ENCODE assay signal across 8 cellular contexts in the genomic region with DNA sequence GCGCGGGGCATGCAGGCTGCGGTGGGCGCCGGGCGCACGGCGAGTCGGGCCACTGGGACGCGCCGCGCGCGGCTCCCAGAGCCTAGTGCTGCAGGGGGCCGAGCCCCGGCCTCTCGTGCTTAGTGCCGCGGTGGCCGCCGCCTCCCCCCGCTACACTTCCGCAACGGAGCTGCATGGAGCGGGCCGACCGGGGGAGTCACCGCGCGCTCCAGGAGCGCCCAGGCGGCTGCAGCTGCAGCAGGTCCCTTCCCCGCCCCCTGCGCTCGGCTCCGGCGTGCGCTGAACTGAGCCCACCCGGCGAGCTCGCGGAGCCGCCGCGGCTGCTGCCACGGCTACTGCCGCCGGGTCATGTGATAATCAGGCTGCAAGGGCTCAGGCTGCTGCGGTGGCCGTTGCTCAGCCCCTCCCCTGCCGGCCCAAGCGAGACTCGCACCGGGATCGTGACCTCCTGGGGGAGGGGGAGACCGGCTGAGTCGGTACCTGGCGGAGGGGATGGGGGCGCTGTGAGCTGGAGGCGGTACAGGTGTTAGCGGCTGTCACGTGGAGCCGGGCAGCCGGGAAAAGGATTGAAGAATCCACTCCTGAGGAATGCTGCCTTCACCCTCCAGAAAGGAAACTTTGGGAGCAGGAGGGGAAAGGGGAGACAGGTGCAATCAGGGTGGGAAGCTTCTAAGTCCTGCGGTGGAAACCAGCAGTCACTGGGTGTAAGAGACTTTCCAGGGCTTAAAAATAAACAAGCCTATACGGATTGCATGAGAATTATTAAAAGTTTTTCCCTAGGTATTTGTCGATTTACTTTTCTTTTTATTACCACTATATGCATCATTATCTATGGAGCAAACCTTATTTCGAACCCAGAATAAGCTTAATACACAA. TPM values are rescaled to one million over a fixed set of nuclear protein-coding genes. Genes with fewer than 3 reads are reported as not detected.
DNase-seq lines count a peak whose midpoint lies in the region; ATAC-seq, FAIRE-seq and TF ChIP-seq lines count a peak whose summit lies in the region.

Gene PPM1H (minus strand): TSS at position 352 of the 876 bp plus-strand sequence. CDS start 414 bp downstream, outside the sequence.

- peak within 1 kb of the TSS; percentile 98 for H3K4me2 ChIP-seq in A549

- peak within 1 kb of the TSS; percentile 70 for H3K4me3 ChIP-seq in A549

- H3K4me1 ChIP-seq in A549, result peaks cover 24% of the 10 kb centered on the region

- POLR2A ChIA-PET in A549 (lab: Yijun Ruan, JAX), result interaction anchor here (0.7 to 3.0 kb wide), 9 partner anchors 68 to 675 kb away, joined by 3 to 18 read pairs (median 4); partner anchors contain the start of gene USP15

- CTCF ChIA-PET in A549 (lab: Yijun Ruan, JAX), result interaction anchor here (0.7 to 3.5 kb wide), 34 partner anchors 9 to 499 kb away, joined by 3 to 26 read pairs (median 4); no protein-coding TSS in a partner anchor

- FAIRE-seq in A549 (lab: Jason Lieb, UNC), result no peak
- FAIRE-seq in GM12892 (lab: Jason Lieb, UNC), result peak; percentile 27

- no peaks in the 10 kb centered on the region for H3K9me3 ChIP-seq in A549

- peak; percentile 30 to 43 for TF ChIP-seq RAD21 in A549 (conservative IDR thresholded peaks at IDR 0.05 in 1 of 2, IDR thresholded peaks at IDR 0.05 in 1 of 2)

- intact Hi-C loops in left colon (cut with DNase I, micrococcal nuclease), result no loop called here

- H3K27ac ChIP-seq in A549, result peak within 1 kb of the TSS; percentile 79 to 95

- TF ChIP-seq POLR2A in A549 (IDR thresholded peaks at IDR 0.05; ENCODE audit: low read length), result peak; percentile 87
- no peak for TF ChIP-seq POLR2A in GM12892 (IDR thresholded peaks at IDR 0.05; ENCODE audit: low read depth, low read length)

- WGBS in A549 (ENCODE audit: missing lambda C conversion rate), result 6% methylated on average over 27 of the region's 69 CpGs

- TF ChIP-seq EP300 in A549 (IDR thresholded peaks at IDR 0.05), result no peak

- DNase-seq in A549 (ENCODE audit: low read depth in 1 of 2, low spot score in 1 of 2), result peak; percentile 86 to 96
- DNase-seq in GM12892 (ENCODE audit: insufficient read length), result peak; percentile 51
- DNase-seq in NCI-H1092 (lab: John Stamatoyannopoulos, UW), result peak; percentile 68
- DNase-seq in SW480 (ENCODE audit: low spot score), result peak; percentile 89
- peak; percentile 21 for DNase-seq in dedifferentiated amniotic fluid mesenchymal stem cell (ENCODE audit: extremely low spot score)
- peak; percentile 86 for DNase-seq in left colon
- peak; percentile 17 to 40 for DNase-seq in stimulated activated CD4-positive, alpha-beta T cell treated with anti-CD3 and anti-CD28 coated beads, Interleukin-2, amount 100 ng/mL, for 24 hours

- TF ChIP-seq CTCF in A549 (IDR thresholded peaks at IDR 0.05), result peak; percentile 61

- peak; percentile 87 to 90 for ATAC-seq in A549
- ATAC-seq in HG02763 (IDR thresholded peaks at IDR 0.05; ENCODE audit: unreplicated experiment), result peak; percentile 78
- peak; percentile 94 for ATAC-seq in left colon

TF ChIP-seq in A549, 52 proteins besides CTCF, POLR2A, EP300 and RAD21 (continues in another document):
- no peak for TF ChIP-seq MAFK (IDR thresholded peaks at IDR 0.05; ENCODE audit: partially characterized antibody)
- TF ChIP-seq KDM1A (IDR thresholded peaks at IDR 0.05; ENCODE audit: low read depth), result no peak
- TF ChIP-seq CBX2 (IDR thresholded peaks at IDR 0.05; ENCODE audit: borderline replicate concordance, low read depth), result no peak
- TF ChIP-seq MYC (IDR thresholded peaks at IDR 0.05; ENCODE audit: borderline replicate concordance, low read length), result no peak
- TF ChIP-seq ZFP36 (IDR thresholded peaks at IDR 0.05; ENCODE audit: borderline replicate concordance, partially characterized antibody), result no peak
- TF ChIP-seq JUN (IDR thresholded peaks at IDR 0.05), result peak; percentile 44 to 72; a peak in 2 of 5 replicates
- peak; percentile 77; the same call in 1 of the 3 replicates for TF ChIP-seq BCL3 (IDR thresholded peaks at IDR 0.05)
- TF ChIP-seq FOSL2 (IDR thresholded peaks at IDR 0.05), result no peak
- TF ChIP-seq FOSL2 (CRISPR knock-in tag; IDR thresholded peaks at IDR 0.05), result 0 out of 2 replicates have a peak, but pooled peaks have one; percentile 19
- no peak for TF ChIP-seq NFE2L2 (conservative IDR thresholded peaks at IDR 0.05; ENCODE audit: low read length)
- no peak for TF ChIP-seq JUNB (IDR thresholded peaks at IDR 0.05)
- no peak for TF ChIP-seq BHLHE40 (IDR thresholded peaks at IDR 0.05; ENCODE audit: low read depth, low read length)
- TF ChIP-seq, protein P1, sequence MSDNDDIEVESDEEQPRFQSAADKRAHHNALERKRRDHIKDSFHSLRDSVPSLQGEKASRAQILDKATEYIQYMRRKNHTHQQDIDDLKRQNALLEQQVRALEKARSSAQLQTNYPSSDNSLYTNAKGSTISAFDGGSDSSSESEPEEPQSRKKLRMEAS (IDR thresholded peaks at IDR 0.05), result peak; percentile 91
- peak; percentile 89 for TF ChIP-seq E2F6 (IDR thresholded peaks at IDR 0.05; ENCODE audit: borderline replicate concordance, low read depth)
- no peak for TF ChIP-seq POLR2AphosphoS2 (conservative IDR thresholded peaks at IDR 0.05; ENCODE audit: low read length)
- TF ChIP-seq KDM5A (IDR thresholded peaks at IDR 0.05), result no peak
- TF ChIP-seq PHF8 (IDR thresholded peaks at IDR 0.05; ENCODE audit: borderline replicate concordance, low read depth), result no peak
- peak; percentile 49 for TF ChIP-seq SMC3 (IDR thresholded peaks at IDR 0.05)
- TF ChIP-seq, protein P2, sequence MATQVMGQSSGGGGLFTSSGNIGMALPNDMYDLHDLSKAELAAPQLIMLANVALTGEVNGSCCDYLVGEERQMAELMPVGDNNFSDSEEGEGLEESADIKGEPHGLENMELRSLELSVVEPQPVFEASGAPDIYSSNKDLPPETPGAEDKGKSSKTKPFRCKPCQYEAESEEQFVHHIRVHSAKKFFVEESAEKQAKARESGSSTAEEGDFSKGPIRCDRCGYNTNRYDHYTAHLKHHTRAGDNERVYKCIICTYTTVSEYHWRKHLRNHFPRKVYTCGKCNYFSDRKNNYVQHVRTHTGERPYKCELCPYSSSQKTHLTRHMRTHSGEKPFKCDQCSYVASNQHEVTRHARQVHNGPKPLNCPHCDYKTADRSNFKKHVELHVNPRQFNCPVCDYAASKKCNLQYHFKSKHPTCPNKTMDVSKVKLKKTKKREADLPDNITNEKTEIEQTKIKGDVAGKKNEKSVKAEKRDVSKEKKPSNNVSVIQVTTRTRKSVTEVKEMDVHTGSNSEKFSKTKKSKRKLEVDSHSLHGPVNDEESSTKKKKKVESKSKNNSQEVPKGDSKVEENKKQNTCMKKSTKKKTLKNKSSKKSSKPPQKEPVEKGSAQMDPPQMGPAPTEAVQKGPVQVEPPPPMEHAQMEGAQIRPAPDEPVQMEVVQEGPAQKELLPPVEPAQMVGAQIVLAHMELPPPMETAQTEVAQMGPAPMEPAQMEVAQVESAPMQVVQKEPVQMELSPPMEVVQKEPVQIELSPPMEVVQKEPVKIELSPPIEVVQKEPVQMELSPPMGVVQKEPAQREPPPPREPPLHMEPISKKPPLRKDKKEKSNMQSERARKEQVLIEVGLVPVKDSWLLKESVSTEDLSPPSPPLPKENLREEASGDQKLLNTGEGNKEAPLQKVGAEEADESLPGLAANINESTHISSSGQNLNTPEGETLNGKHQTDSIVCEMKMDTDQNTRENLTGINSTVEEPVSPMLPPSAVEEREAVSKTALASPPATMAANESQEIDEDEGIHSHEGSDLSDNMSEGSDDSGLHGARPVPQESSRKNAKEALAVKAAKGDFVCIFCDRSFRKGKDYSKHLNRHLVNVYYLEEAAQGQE (IDR thresholded peaks at IDR 0.05), result no peak
- no peak for TF ChIP-seq ESRRA (IDR thresholded peaks at IDR 0.05; ENCODE audit: borderline replicate concordance, low read length)
- TF ChIP-seq SREBF2 (IDR thresholded peaks at IDR 0.05), result no peak
- peak; percentile 16; the same call in 1 of the 2 replicates for TF ChIP-seq NPAS2 (CRISPR knock-in tag; IDR thresholded peaks at IDR 0.05; ENCODE audit: borderline replicate concordance)
- peak; percentile 90 for TF ChIP-seq USF2 (IDR thresholded peaks at IDR 0.05)
- no peak for TF ChIP-seq EHMT2 (IDR thresholded peaks at IDR 0.05; ENCODE audit: low read depth)
- TF ChIP-seq MAZ (IDR thresholded peaks at IDR 0.05; ENCODE audit: borderline replicate concordance, low read depth, low read length), result peak; percentile 68; the same call in 1 of the 2 replicates
- TF ChIP-seq TFCP2L1 (CRISPR knock-in tag; IDR thresholded peaks at IDR 0.05), result no peak

RNA-seq across cellular contexts. Expression of gene PPM1H, which starts in this region (rescaled TPM):
- polyA plus RNA-seq in A549 (2011; rRNA removed) (7.8 and 7.9 TPM in 2 replicates), A549 (2017; fragmentation: RNase III; extraction: RNeasy Plus Mini Kit Qiagen cat#74134 plus additional on column Dnase treatment) (6.8 to 7.8 TPM (median 7.8 TPM) in 3 replicates)
- polyA plus RNA-seq in A549 (2012; cell fraction: cytosol; rRNA removed), result 3.5 and 4.6 TPM in 2 replicates
- polyA plus RNA-seq in A549 (2012; cell fraction: nucleus; rRNA removed), result 4.6 and 5.0 TPM in 2 replicates
- polyA minus RNA-seq in A549 (2011; rRNA and poly(A)+ RNA removed), result 10.6 and 10.7 TPM in 2 replicates
- polyA plus RNA-seq in GM12892 (2012; ENCODE audit: missing spikeins), result 0.19 TPM
- total RNA-seq in left colon, result 1 to 10 TPM; 7.6 to 7.9 TPM

Comparison
In these comparisons a context has a peak if more than half of its experiments do, and no peak if none do; other contexts are left out.
1. Peak in every context shown above with its lines: DNase-seq, ATAC-seq, H3K4me3 ChIP-seq and H3K27ac ChIP-seq.
2. DNase-seq: peak in every context shown above with its lines; median percentile 91 in A549; 89 in SW480; 86 in left colon; 68 in NCI-H1092; 51 in GM12892; 28 in stimulated activated CD4-positive, alpha-beta T cell treated with anti-CD3 and anti-CD28 coated beads, Interleukin-2, amount 100 ng/mL, for 24 hours; 21 in dedifferentiated amniotic fluid mesenchymal stem cell.